In the genomic region with DNA sequence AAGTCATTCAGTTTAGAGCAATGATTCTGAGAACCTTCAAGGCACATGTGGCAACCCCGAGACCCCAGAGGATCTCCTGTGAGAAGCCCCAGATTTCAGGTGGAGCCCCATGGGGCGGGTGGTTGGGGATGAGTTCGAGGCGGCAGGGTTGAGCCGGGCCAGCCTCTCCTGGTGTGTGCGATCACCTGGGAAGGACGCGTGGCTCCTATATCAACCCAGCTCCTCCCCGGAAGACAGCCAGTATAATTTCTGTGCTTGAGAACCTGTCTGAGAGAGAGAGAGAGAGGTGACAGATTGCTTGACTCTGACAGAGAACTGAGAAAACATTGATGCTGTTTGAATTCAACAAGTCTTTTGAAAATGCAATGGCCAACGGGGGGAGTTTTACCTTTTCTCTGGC, we compare ENCODE assay signal across 23 cellular contexts.
"Had no signal": no experiment of that assay in that cellular context is flagged by ENCODE, and none has a peak within 500 bp of the region (broad histone marks: within the 10 kb centered on the region; RNA-seq: fewer than 3 reads in every experiment).

No MANE protein-coding gene starts in this region.

- H3K9me3 ChIP-seq: right lobe of liver, testis, transverse colon had no signal

- H3K27me3 ChIP-seq: right lobe of liver, testis had no signal

- H3K27ac ChIP-seq: epithelial cell of prostate, right lobe of liver, skin epidermis, testis, transverse colon had no signal

- H3K4me3 Mint-ChIP-seq: activated CD4-positive, alpha-beta T cell treated with anti-CD3 and anti-CD28 coated beads for 36 hours; activated CD8-positive, alpha-beta memory T cell treated with anti-CD3 and anti-CD28 coated beads, Interleukin-2, amount 10 ng/mL, durations not matched to agents 7 days and 5 days; activated CD8-positive, alpha-beta T cell treated with anti-CD3 and anti-CD28 coated beads, Interleukin-2, amount 10 ng/mL, durations not matched to agents 7 days and 5 days; activated naive CD8-positive, alpha-beta T cell; central memory CD8-positive, alpha-beta T cell; natural killer cell had no signal

- ATAC-seq: activated CD4-positive, alpha-beta T cell treated with anti-CD3 and anti-CD28 coated beads for 36 hours; activated CD8-positive, alpha-beta memory T cell treated with anti-CD3 and anti-CD28 coated beads, Interleukin-2, amount 10 ng/mL, durations not matched to agents 7 days and 5 days; activated CD8-positive, alpha-beta T cell treated with anti-CD3 and anti-CD28 coated beads, Interleukin-2, amount 10 ng/mL, durations not matched to agents 7 days and 5 days; natural killer cell; right lobe of liver; stimulated activated naive CD8-positive, alpha-beta T cell treated with anti-CD3 and anti-CD28 coated beads, Interleukin-15, Interleukin-2, amounts not matched to agents 100 U/mL and 50 U/mL, for 24 hours had no signal

- H3K27me3 Mint-ChIP-seq: activated naive CD8-positive, alpha-beta T cell had no signal

- H3K36me3 Mint-ChIP-seq: activated CD8-positive, alpha-beta memory T cell treated with anti-CD3 and anti-CD28 coated beads, Interleukin-2, amount 10 ng/mL, durations not matched to agents 7 days and 5 days; activated naive CD8-positive, alpha-beta T cell; natural killer cell had no signal

- H3K9me3 Mint-ChIP-seq: activated T-helper 2 cell treated with anti-CD3 and anti-CD28 coated beads, Interferon-gamma antibody, Interleukin-2, Interleukin-4, amounts not matched to agents 10 μg/mL and 5 μg/mL and 100 μg/mL, durations not matched to agents 14 hours and 24 hours and 36 hours; central memory CD8-positive, alpha-beta T cell; natural killer cell had no signal

- H3K27ac Mint-ChIP-seq: activated CD4-positive, alpha-beta T cell treated with anti-CD3 and anti-CD28 coated beads for 36 hours; activated CD8-positive, alpha-beta memory T cell treated with anti-CD3 and anti-CD28 coated beads, Interleukin-2, amount 10 ng/mL, durations not matched to agents 7 days and 5 days; activated CD8-positive, alpha-beta T cell treated with anti-CD3 and anti-CD28 coated beads, Interleukin-2, amount 10 ng/mL, durations not matched to agents 7 days and 5 days; activated naive CD8-positive, alpha-beta T cell; activated T-helper 2 cell treated with anti-CD3 and anti-CD28 coated beads, Interferon-gamma antibody, Interleukin-2, Interleukin-4, amounts not matched to agents 10 μg/mL and 5 μg/mL and 100 μg/mL, durations not matched to agents 14 hours and 24 hours and 36 hours; natural killer cell had no signal

- H3K4me3 ChIP-seq: right lobe of liver, skin epidermis, transverse colon had no signal

- H3K4me1 Mint-ChIP-seq: activated CD4-positive, alpha-beta T cell treated with anti-CD3 and anti-CD28 coated beads for 36 hours; activated CD8-positive, alpha-beta memory T cell treated with anti-CD3 and anti-CD28 coated beads, Interleukin-2, amount 10 ng/mL, durations not matched to agents 7 days and 5 days; central memory CD8-positive, alpha-beta T cell; natural killer cell had no signal

- DNase-seq: activated CD4-positive, alpha-beta T cell treated with anti-CD3 and anti-CD28 coated beads for 36 hours; activated CD4-positive, CD25-positive, alpha-beta regulatory T cell; activated CD8-positive, alpha-beta memory T cell treated with anti-CD3 and anti-CD28 coated beads, Interleukin-2, amount 10 ng/mL, durations not matched to agents 7 days and 5 days; activated CD8-positive, alpha-beta T cell treated with anti-CD3 and anti-CD28 coated beads, Interleukin-2, amount 10 ng/mL, durations not matched to agents 7 days and 5 days; activated naive CD4-positive, alpha-beta T cell treated with Interleukin-2 at 50 U/mL for 16 hours; activated T-cell treated with anti-CD3 and anti-CD28 coated beads, Interleukin-2, amount 50 U/mL, for 48 hours; anterior cingulate cortex; dermis blood vessel endothelial cell; effector CD4-positive, alpha-beta T cell; glutamatergic neuron; midbrain; natural killer cell; right lobe of liver; stimulated activated CD4-positive, alpha-beta T cell treated with anti-CD3 and anti-CD28 coated beads, Interleukin-12 subunit alpha, Interleukin-12 subunit beta, amount 100 ng/mL, for 4 hours; stimulated activated CD4-positive, alpha-beta T cell treated with anti-CD3 and anti-CD28 coated beads, Interleukin-4, amount 100 ng/mL, for 1 hour; stimulated activated naive CD8-positive, alpha-beta T cell treated with anti-CD3 and anti-CD28 coated beads, Interleukin-15, Interleukin-2, amounts not matched to agents 100 U/mL and 50 U/mL, for 24 hours; testis; transverse colon had no signal

- H3K36me3 ChIP-seq: right lobe of liver, transverse colon had no signal

- H3K4me1 ChIP-seq: right lobe of liver, testis had no signal
